1 cellular context compared by ENCODE assay signal in the genomic region with DNA sequence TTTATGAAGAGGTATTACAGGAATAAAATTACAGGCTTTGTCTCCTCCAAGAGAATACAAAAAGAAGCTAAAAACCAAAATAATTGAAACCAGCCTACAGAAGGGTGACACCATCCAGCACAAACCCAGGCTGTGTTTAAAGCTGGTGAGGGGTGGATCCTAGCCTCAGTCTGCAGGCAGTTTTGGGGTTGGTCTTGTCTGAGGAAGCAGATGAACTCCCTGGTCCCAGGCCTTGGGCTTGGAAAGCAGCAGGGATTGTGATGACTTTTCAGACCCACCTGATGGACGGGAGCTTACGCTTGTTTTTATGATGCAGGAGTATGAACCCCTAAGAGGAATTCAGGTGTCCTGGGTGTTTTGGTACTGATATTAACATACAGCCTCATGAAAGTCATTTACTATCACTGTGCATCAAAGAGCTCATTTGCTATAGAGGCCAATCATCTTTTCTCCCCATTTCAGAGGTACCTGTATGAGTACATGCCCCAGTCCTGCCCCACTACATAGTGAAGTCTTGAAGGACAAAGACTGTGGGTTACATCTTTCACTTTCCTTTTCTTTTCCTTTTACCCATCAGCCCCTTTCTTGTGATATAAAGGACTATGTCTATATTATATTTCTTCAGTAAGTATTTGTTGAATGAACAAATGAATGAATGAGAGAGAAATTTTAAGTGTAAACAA.
TF ChIP-seq lines count a peak whose summit lies in the region.

No MANE protein-coding gene starts in this region.

TF ChIP-seq in GM23338, 12 proteins besides CTCF, POLR2A, EP300 and RAD21 (continued from another document):
- TF ChIP-seq, protein P1, sequence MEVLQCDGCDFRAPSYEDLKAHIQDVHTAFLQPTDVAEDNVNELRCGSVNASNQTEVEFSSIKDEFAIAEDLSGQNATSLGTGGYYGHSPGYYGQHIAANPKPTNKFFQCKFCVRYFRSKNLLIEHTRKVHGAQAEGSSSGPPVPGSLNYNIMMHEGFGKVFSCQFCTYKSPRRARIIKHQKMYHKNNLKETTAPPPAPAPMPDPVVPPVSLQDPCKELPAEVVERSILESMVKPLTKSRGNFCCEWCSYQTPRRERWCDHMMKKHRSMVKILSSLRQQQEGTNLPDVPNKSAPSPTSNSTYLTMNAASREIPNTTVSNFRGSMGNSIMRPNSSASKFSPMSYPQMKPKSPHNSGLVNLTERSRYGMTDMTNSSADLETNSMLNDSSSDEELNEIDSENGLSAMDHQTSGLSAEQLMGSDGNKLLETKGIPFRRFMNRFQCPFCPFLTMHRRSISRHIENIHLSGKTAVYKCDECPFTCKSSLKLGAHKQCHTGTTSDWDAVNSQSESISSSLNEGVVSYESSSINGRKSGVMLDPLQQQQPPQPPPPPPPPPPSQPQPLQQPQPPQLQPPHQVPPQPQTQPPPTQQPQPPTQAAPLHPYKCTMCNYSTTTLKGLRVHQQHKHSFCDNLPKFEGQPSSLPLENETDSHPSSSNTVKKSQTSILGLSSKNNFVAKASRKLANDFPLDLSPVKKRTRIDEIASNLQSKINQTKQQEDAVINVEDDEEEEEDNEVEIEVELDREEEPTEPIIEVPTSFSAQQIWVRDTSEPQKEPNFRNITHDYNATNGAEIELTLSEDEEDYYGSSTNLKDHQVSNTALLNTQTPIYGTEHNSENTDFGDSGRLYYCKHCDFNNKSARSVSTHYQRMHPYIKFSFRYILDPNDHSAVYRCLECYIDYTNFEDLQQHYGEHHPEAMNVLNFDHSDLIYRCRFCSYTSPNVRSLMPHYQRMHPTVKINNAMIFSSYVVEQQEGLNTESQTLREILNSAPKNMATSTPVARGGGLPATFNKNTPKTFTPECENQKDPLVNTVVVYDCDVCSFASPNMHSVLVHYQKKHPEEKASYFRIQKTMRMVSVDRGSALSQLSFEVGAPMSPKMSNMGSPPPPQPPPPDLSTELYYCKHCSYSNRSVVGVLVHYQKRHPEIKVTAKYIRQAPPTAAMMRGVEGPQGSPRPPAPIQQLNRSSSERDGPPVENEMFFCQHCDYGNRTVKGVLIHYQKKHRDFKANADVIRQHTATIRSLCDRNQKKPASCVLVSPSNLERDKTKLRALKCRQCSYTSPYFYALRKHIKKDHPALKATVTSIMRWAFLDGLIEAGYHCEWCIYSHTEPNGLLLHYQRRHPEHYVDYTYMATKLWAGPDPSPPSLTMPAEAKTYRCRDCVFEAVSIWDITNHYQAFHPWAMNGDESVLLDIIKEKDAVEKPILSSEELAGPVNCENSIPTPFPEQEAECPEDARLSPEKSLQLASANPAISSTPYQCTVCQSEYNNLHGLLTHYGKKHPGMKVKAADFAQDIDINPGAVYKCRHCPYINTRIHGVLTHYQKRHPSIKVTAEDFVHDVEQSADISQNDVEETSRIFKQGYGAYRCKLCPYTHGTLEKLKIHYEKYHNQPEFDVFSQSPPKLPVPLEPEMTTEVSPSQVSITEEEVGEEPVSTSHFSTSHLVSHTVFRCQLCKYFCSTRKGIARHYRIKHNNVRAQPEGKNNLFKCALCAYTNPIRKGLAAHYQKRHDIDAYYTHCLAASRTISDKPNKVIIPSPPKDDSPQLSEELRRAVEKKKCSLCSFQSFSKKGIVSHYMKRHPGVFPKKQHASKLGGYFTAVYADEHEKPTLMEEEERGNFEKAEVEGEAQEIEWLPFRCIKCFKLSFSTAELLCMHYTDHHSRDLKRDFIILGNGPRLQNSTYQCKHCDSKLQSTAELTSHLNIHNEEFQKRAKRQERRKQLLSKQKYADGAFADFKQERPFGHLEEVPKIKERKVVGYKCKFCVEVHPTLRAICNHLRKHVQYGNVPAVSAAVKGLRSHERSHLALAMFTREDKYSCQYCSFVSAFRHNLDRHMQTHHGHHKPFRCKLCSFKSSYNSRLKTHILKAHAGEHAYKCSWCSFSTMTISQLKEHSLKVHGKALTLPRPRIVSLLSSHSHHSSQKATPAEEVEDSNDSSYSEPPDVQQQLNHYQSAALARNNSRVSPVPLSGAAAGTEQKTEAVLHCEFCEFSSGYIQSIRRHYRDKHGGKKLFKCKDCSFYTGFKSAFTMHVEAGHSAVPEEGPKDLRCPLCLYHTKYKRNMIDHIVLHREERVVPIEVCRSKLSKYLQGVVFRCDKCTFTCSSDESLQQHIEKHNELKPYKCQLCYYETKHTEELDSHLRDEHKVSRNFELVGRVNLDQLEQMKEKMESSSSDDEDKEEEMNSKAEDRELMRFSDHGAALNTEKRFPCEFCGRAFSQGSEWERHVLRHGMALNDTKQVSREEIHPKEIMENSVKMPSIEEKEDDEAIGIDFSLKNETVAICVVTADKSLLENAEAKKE (CRISPR knock-in tag; IDR thresholded peaks at IDR 0.05): no peak
